Comparison of ENCODE assay signal across 8 cellular contexts in the genomic region with DNA sequence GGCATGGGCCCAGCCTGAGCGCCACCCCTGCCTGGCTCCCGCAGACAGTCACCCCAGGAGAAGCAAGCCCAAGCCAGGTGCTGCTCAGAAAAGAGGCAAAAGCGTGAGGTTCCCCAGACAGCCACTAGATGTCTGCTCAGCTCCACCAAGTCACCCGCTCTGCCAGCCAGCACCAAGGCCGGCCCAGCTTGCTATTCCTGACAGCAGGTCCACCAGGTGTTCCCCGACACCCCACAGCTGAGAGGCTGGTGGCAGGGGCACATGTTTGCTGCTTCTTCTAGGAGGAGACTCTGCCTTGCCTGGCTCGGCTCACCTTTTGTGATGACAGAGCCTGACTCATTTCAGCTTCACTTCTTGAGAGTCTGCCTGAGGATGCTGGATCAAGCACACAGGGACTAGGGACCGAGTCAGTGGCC.
DNase-seq lines count a peak whose midpoint lies in the region; ATAC-seq and TF ChIP-seq lines count a peak whose summit lies in the region.

No MANE protein-coding gene starts in this region.

- no peak overlapping the region for H3K4me3 Mint-ChIP-seq in activated CD4-positive, alpha-beta T cell treated with anti-CD3 and anti-CD28 coated beads, Interleukin-2, amount 10 ng/mL, durations not matched to agents 7 days and 5 days
- no peak overlapping the region for H3K4me3 Mint-ChIP-seq in nephron progenitor cell

- no peak overlapping the region for H3K4me3 ChIP-seq in fibroblast of the aortic adventitia (ENCODE audit: low read depth, low read length)

- H3K36me3 Mint-ChIP-seq in activated CD4-positive, alpha-beta T cell treated with anti-CD3 and anti-CD28 coated beads, Interleukin-2, amount 10 ng/mL, durations not matched to agents 7 days and 5 days (ENCODE audit: low read depth) = no peaks in the 10 kb centered on the region
- no peaks in the 10 kb centered on the region for H3K36me3 Mint-ChIP-seq in nephron progenitor cell (ENCODE audit: low read depth)

- no peaks in the 10 kb centered on the region for H3K27me3 Mint-ChIP-seq in activated CD4-positive, alpha-beta T cell treated with anti-CD3 and anti-CD28 coated beads, Interleukin-2, amount 10 ng/mL, durations not matched to agents 7 days and 5 days
- H3K27me3 Mint-ChIP-seq in nephron progenitor cell (ENCODE audit: low read depth, poor library complexity) = peaks cover 4% of the 10 kb centered on the region

- H3K27ac Mint-ChIP-seq in activated CD4-positive, alpha-beta T cell treated with anti-CD3 and anti-CD28 coated beads, Interleukin-2, amount 10 ng/mL, durations not matched to agents 7 days and 5 days = no peak overlapping the region
- H3K27ac Mint-ChIP-seq in nephron progenitor cell = no peak overlapping the region

- DNase-seq in C1 segment of cervical spinal cord (lab: John Stamatoyannopoulos, UW) (peak in 10 of 14 donors; percentile 18 to 96 (median 40)), NCI-H2107 treated with DMSO at 0.1 percent for 48 hours (lab: John Stamatoyannopoulos, UW; ENCODE audit: unreplicated experiment) (peak; percentile 74), fibroblast of the aortic adventitia (ENCODE audit: low read depth) (peak; percentile 64), nephron progenitor cell (peak; percentile 63), T1000 (lab: John Stamatoyannopoulos, UW) (no peak)
- peak; percentile 45 for DNase-seq in activated CD4-positive, alpha-beta T cell treated with anti-CD3 and anti-CD28 coated beads, Interleukin-2, amount 10 ng/mL, durations not matched to agents 7 days and 5 days

- no peaks in the 10 kb centered on the region for H3K4me1 Mint-ChIP-seq in activated CD4-positive, alpha-beta T cell treated with anti-CD3 and anti-CD28 coated beads, Interleukin-2, amount 10 ng/mL, durations not matched to agents 7 days and 5 days
- H3K4me1 Mint-ChIP-seq in nephron progenitor cell = peaks cover 31% of the 10 kb centered on the region

- TF ChIP-seq CTCF in fibroblast of the aortic adventitia (IDR thresholded peaks at IDR 0.05; ENCODE audit: insufficient read depth, low read length) (peak; percentile 77), nephron progenitor cell (IDR thresholded peaks at IDR 0.05) (peak; percentile 72)

- POLR2A ChIA-PET in activated CD4-positive, alpha-beta T cell treated with anti-CD3 and anti-CD28 coated beads, Interleukin-2, amount 10 ng/mL, durations not matched to agents 7 days and 5 days (lab: Charles Lee) = no interaction called here

- no peaks in the 10 kb centered on the region for H3K9me3 Mint-ChIP-seq in activated CD4-positive, alpha-beta T cell treated with anti-CD3 and anti-CD28 coated beads, Interleukin-2, amount 10 ng/mL, durations not matched to agents 7 days and 5 days
- H3K9me3 Mint-ChIP-seq in nephron progenitor cell = no peaks in the 10 kb centered on the region

- CTCF ChIA-PET in activated CD4-positive, alpha-beta T cell treated with anti-CD3 and anti-CD28 coated beads, Interleukin-2, amount 10 ng/mL, durations not matched to agents 7 days and 5 days (lab: Charles Lee) = interaction anchor here (0.6 to 1.7 kb wide), 6 partner anchors 9 to 342 kb away, joined by 3 to 9 read pairs (median 3); no protein-coding TSS in a partner anchor

- ATAC-seq in GM18520 (IDR thresholded peaks at IDR 0.05; ENCODE audit: unreplicated experiment) (peak; percentile 84), HG02981 (IDR thresholded peaks at IDR 0.05; ENCODE audit: unreplicated experiment) (peak; percentile 75)
